ENCODE assay signal across 22 cellular contexts in genomic region chr5:96243862-96244261, GRCh38.
DNase-seq lines count a peak whose midpoint lies in the region; ATAC-seq, FAIRE-seq and TF ChIP-seq lines count a peak whose summit lies in the region.
"Had no signal": no experiment of that assay in that cellular context is flagged by ENCODE, and none has a peak within 500 bp of the region (broad histone marks: within the 10 kb centered on the region; RNA-seq: fewer than 3 reads in every experiment).

No MANE protein-coding gene starts in this region.

- H3K4me3 Mint-ChIP-seq in activated T-cell treated with anti-CD3 and anti-CD28 coated beads, Interleukin-2, amount 50 U/mL, for 72 hours: no peak overlapping the region
- H3K4me3 Mint-ChIP-seq: B cell, H9 had no signal

- TF ChIP-seq POLR2A in IMR-90 (IDR thresholded peaks at IDR 0.05; ENCODE audit: low read depth, low read length) (no peak), esophagus squamous epithelium (IDR thresholded peaks at IDR 0.05) (no peak)

- H3K18ac ChIP-seq in IMR-90 (ENCODE audit: low read depth, low read length): peak overlapping the region; percentile 100

- H3K4me3 ChIP-seq in IMR-90 (ENCODE audit: insufficient read depth, low read depth, low read length) (no peak overlapping the region), esophagus squamous epithelium (no peak overlapping the region)
- H3K4me3 ChIP-seq: Peyer's patch, SK-N-MC had no signal

- H4K20me1 ChIP-seq in IMR-90 (ENCODE audit: insufficient read depth, low read length): no peaks in the 10 kb centered on the region

- POLR2A ChIA-PET in IMR-90 (lab: Charles Lee; ENCODE audit: unreplicated experiment): no interaction called here

- no peak overlapping the region for H2AFZ ChIP-seq in IMR-90 (replicated peaks; ENCODE audit: low read length, poor library complexity)

- BruUV-seq in IMR-90 (replicated peaks; lab: Mats Ljungman, UMichigan): no TSS peak

- H2BK15ac ChIP-seq in IMR-90 (ENCODE audit: low read depth, low read length): peak overlapping the region; percentile 97; the same call in 2 of the 3 replicates

- H3K36me3 ChIP-seq in IMR-90 (ENCODE audit: control insufficient read depth, insufficient read depth, low read length): no peaks in the 10 kb centered on the region
- H3K36me3 ChIP-seq in esophagus squamous epithelium: no peaks in the 10 kb centered on the region

- H2AK5ac ChIP-seq in IMR-90 (ENCODE audit: low read depth, low read length): peak overlapping the region; percentile 95

- H2BK120ac ChIP-seq in IMR-90 (ENCODE audit: low read depth, low read length): peak overlapping the region; percentile 99

- peak overlapping the region; percentile 84 to 95 for H4K8ac ChIP-seq in IMR-90 (ENCODE audit: low read depth in 2 of 2, low read length in 2 of 2)

- no CpG with 5 or more reads among the region's 1 CpG for WGBS in IMR-90 (ENCODE audit: extremely low coverage in 2 of 2, insufficient read length in 1 of 2), 2 experiments
- 70 to 82% methylated on average over 1 of the region's 1 CpG for WGBS in esophagus squamous epithelium, 2 donors

- ATAC-seq in IMR-90 (ENCODE audit: low read depth): 0 out of 2 replicates have a peak, but pooled peaks have one; percentile 3
- ATAC-seq in foreskin keratinocyte: peak; percentile 18
- ATAC-seq in activated T-cell treated with anti-CD3 and anti-CD28 coated beads, Interleukin-2, amount 50 U/mL, for 72 hours (replicated peaks in 1 of 2): no peak

- peak overlapping the region; percentile 97 for H3K4ac ChIP-seq in IMR-90 (ENCODE audit: low read depth, low read length)

- H4K5ac ChIP-seq in IMR-90 (ENCODE audit: low read depth, low read length): peak overlapping the region; percentile 99

- H3K23ac ChIP-seq in IMR-90 (ENCODE audit: low read depth, low read length): peak overlapping the region; percentile 93

- peaks cover 33% of the 10 kb centered on the region for H3K27me3 Mint-ChIP-seq in activated T-cell treated with anti-CD3 and anti-CD28 coated beads, Interleukin-2, amount 50 U/mL, for 72 hours (ENCODE audit: low read depth)

- TF ChIP-seq CTCF in IMR-90 (conservative IDR thresholded peaks at IDR 0.05; ENCODE audit: low read depth, low read length) (no peak), foreskin keratinocyte (conservative IDR thresholded peaks at IDR 0.05) (no peak), esophagus squamous epithelium (IDR thresholded peaks at IDR 0.05) (no peak)

- TF ChIP-seq RAD21 in IMR-90 (IDR thresholded peaks at IDR 0.05; ENCODE audit: low read length): no peak

- peak overlapping the region; percentile 87 for H3K9ac ChIP-seq in IMR-90 (ENCODE audit: low read depth, low read length)

- CTCF ChIA-PET in IMR-90 (lab: Yijun Ruan, JAX): interaction anchor here (0.6 to 1.3 kb wide), 2 partner anchors 36 to 385 kb away, joined by 3 to 4 read pairs; no protein-coding TSS in a partner anchor

- no peak overlapping the region for H3K27ac Mint-ChIP-seq in activated T-cell treated with anti-CD3 and anti-CD28 coated beads, Interleukin-2, amount 50 U/mL, for 72 hours
- H3K27ac Mint-ChIP-seq: B cell, H9 had no signal

- peak overlapping the region; percentile 5 for H2AK9ac ChIP-seq in IMR-90 (replicated peaks; ENCODE audit: low read depth, low read length, poor library complexity)

- H3K9me3 ChIP-seq in IMR-90 (ENCODE audit: control insufficient read depth, insufficient read depth, low read length) (no peaks in the 10 kb centered on the region), esophagus squamous epithelium (no peaks in the 10 kb centered on the region)
- H3K9me3 ChIP-seq: Peyer's patch had no signal

- FAIRE-seq in frontal cortex (lab: Jason Lieb, UNC): no peak

- in situ Hi-C loops in IMR-90 (cut with MboI; ENCODE audit: low sequenced_read_pairs): no loop called here

- H3K4me2 ChIP-seq in IMR-90 (ENCODE audit: low read depth, low read length): peak overlapping the region; percentile 51; the same call in 1 of the 2 replicates

- intact Hi-C loops in IMR-90 (cut with micrococcal nuclease) (no loop called here), esophagus squamous epithelium (cut with DNase I) (no loop called here)

- peaks cover 31% of the 10 kb centered on the region for H3K4me1 ChIP-seq in IMR-90 (ENCODE audit: control insufficient read depth, insufficient read depth, low read length)
- H3K4me1 ChIP-seq in foreskin keratinocyte: peaks cover 53% of the 10 kb centered on the region
- peaks cover 0 to 54% (median 14%) of the 10 kb centered on the region in 3 donors for H3K4me1 ChIP-seq in esophagus squamous epithelium
- H3K4me1 ChIP-seq: Peyer's patch had no signal

- DNase-seq in EL (peak; percentile 71), IMR-90 (no peak), foreskin keratinocyte (peak in 1 of 2 donors; percentile 57), renal cortical epithelial cell (ENCODE audit: low read depth) (peak; percentile 54), NOMO-1 treated with DMSO at 0.1 percent for 48 hours (lab: John Stamatoyannopoulos, UW; ENCODE audit: unreplicated experiment) (no peak), frontal cortex (ENCODE audit: low spot score in 2 of 2) (no peak), esophagus squamous epithelium (lab: John Stamatoyannopoulos, UW) (no peak)
- no peak for DNase-seq in activated T-cell treated with anti-CD3 and anti-CD28 coated beads, Interleukin-2, amount 50 U/mL, for 72 hours
- DNase-seq: DMS79 treated with DMSO at 0.1 percent for 48 hours, GDM1, H9, MV-4-11, NCI-H187, NCI-H2107, NCI-H226, NCI-H524, Peyer's patch, Right ventricle myocardium superior, T-helper 1 cell had no signal

- H3K9me3 Mint-ChIP-seq in activated T-cell treated with anti-CD3 and anti-CD28 coated beads, Interleukin-2, amount 50 U/mL, for 72 hours: no peaks in the 10 kb centered on the region

- H3K56ac ChIP-seq in IMR-90 (ENCODE audit: extremely low read depth, insufficient read depth, low read length): peak overlapping the region; percentile 91

- H3K14ac ChIP-seq in IMR-90 (replicated peaks; ENCODE audit: low read depth, low read length): peak overlapping the region; percentile 93

- peaks cover 3 to 20% of the 10 kb centered on the region in 2 experiments; a peak in 2 of 4 replicates for H3K79me1 ChIP-seq in IMR-90 (ENCODE audit: low read depth in 1 of 2, low read length in 2 of 2)

- peak overlapping the region; percentile 98 for H4K91ac ChIP-seq in IMR-90 (ENCODE audit: insufficient read depth, low read depth, low read length)

- peak overlapping the region; percentile 80; the same call in 1 of the 2 replicates for H3K27ac ChIP-seq in IMR-90 (ENCODE audit: insufficient read depth, low read length)
- H3K27ac ChIP-seq in foreskin keratinocyte: peak overlapping the region; percentile 45
- H3K27ac ChIP-seq in esophagus squamous epithelium: no peak overlapping the region
- H3K27ac ChIP-seq: HL-60, Peyer's patch had no signal

- H3K9me1 ChIP-seq in IMR-90 (ENCODE audit: insufficient read depth, low read length): peaks cover 19% of the 10 kb centered on the region

- peak overlapping the region; percentile 99 for H2BK20ac ChIP-seq in IMR-90 (ENCODE audit: low read depth, low read length)

- H3K36me3 Mint-ChIP-seq in activated T-cell treated with anti-CD3 and anti-CD28 coated beads, Interleukin-2, amount 50 U/mL, for 72 hours (ENCODE audit: insufficient read depth in 2 of 2): no peaks in the 10 kb centered on the region

- dilution Hi-C loops in IMR-90 (cut with HindIII; ENCODE audit: low sequenced_read_pairs, unreplicated experiment): no loop called here

- H2BK5ac ChIP-seq in IMR-90 (ENCODE audit: low read depth, low read length, poor library complexity, severe bottlenecking): peak overlapping the region; percentile 92

- H3K27me3 ChIP-seq in IMR-90 (ENCODE audit: control insufficient read depth, insufficient read depth, low read length) (no peaks in the 10 kb centered on the region), foreskin keratinocyte (no peaks in the 10 kb centered on the region), esophagus squamous epithelium (no peaks in the 10 kb centered on the region)
- H3K27me3 ChIP-seq: Peyer's patch had no signal

- H3K4me1 Mint-ChIP-seq in activated T-cell treated with anti-CD3 and anti-CD28 coated beads, Interleukin-2, amount 50 U/mL, for 72 hours (ENCODE audit: low read depth): no peaks in the 10 kb centered on the region
- H3K4me1 Mint-ChIP-seq: B cell had no signal

TF ChIP-seq in IMR-90, 13 proteins besides CTCF, POLR2A, EP300 and RAD21:
- TF ChIP-seq SMC3 (IDR thresholded peaks at IDR 0.05; ENCODE audit: low read depth, low read length): no peak
- no peak for TF ChIP-seq RCOR1 (IDR thresholded peaks at IDR 0.05; ENCODE audit: insufficient replicate concordance, low read length)
- no peak for TF ChIP-seq NFE2L2 (IDR thresholded peaks at IDR 0.05; ENCODE audit: low read depth, low read length)
- TF ChIP-seq CEBPB (IDR thresholded peaks at IDR 0.05; ENCODE audit: low read depth, low read length): no peak
- no peak for TF ChIP-seq MAFK (IDR thresholded peaks at IDR 0.05; ENCODE audit: low read depth, low read length)
- no peak for TF ChIP-seq MAZ (IDR thresholded peaks at IDR 0.05; ENCODE audit: borderline replicate concordance, low read depth, low read length)
- TF ChIP-seq MXI1 (IDR thresholded peaks at IDR 0.05; ENCODE audit: borderline replicate concordance, low read depth, low read length): no peak
TF ChIP-seq in IMR-90: peak in this region for 0.

Comparison
In these comparisons a context has a peak if more than half of its experiments do, and no peak if none do; other contexts are left out.
1. DNase-seq: peak in EL (single experiment) and renal cortical epithelial cell (single experiment); none in IMR-90 (single experiment), NOMO-1 treated with DMSO at 0.1 percent for 48 hours (single experiment), frontal cortex (0 of 2), activated T-cell treated with anti-CD3 and anti-CD28 coated beads, Interleukin-2, amount 50 U/mL, for 72 hours (0 of 2) and esophagus squamous epithelium (single experiment).
2. ATAC-seq: peak in IMR-90 (single experiment) and foreskin keratinocyte (single experiment); none in activated T-cell treated with anti-CD3 and anti-CD28 coated beads, Interleukin-2, amount 50 U/mL, for 72 hours (0 of 2).
3. H3K27ac ChIP-seq: peak in IMR-90 (single experiment) and foreskin keratinocyte (single experiment); none in esophagus squamous epithelium (0 of 4).